In the genomic region with DNA sequence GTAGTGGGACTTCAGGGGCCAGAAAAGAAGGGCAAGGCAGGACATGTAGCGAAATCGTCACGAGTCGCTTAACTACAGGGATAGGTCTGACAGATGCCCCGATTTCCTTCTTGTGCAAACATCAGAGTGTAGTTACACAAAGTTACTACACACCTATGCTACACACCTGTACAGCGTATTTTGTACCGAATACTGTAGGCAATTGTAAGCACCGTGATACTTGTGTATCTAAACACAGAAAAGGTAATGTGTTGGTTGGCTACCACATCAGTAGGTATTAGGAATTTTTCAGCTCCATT, we compare ENCODE assay signal across 8 cellular contexts. TPM values are rescaled to one million over a fixed set of nuclear protein-coding genes. Genes with fewer than 3 reads are reported as not detected.
DNase-seq lines count a peak whose midpoint lies in the region; ATAC-seq, FAIRE-seq and TF ChIP-seq lines count a peak whose summit lies in the region.

No MANE protein-coding gene starts in this region.

- peak overlapping the region; percentile 97 to 99 for H3K18ac ChIP-seq in mesenchymal stem cell (ENCODE audit: low read depth in 1 of 2, low read length in 2 of 2)

- H2AFZ ChIP-seq in K562 (ENCODE audit: low read depth, low read length) (peak overlapping the region; percentile 99), mesenchymal stem cell (ENCODE audit: low read depth, low read length) (peak overlapping the region; percentile 85)

- TF ChIP-seq CTCF in heart right ventricle (IDR thresholded peaks at IDR 0.05) (no peak), K562 (IDR thresholded peaks at IDR 0.05 in 2 of 3, conservative IDR thresholded peaks at IDR 0.05 in 1 of 3; ENCODE audit: insufficient read depth in 2 of 3, low read depth in 1 of 3, low read length in 3 of 3) (no peak), uterus (IDR thresholded peaks at IDR 0.05) (no peak), GM20000 (IDR thresholded peaks at IDR 0.05; ENCODE audit: extremely low read depth, missing control alignments) (no peak)

- CTCF ChIA-PET in K562 (lab: Yijun Ruan, JAX; ENCODE audit: low intra/inter-chr PET ratio) = interaction anchor here (1.8 kb wide), 1 partner anchor 96 kb away, joined by 10 read pairs; no protein-coding TSS in a partner anchor

- BruUV-seq in K562 (replicated peaks; lab: Mats Ljungman, UMichigan) = TSS peak; percentile 92

- H2AK5ac ChIP-seq in mesenchymal stem cell (ENCODE audit: low read length, severe bottlenecking) = no peak overlapping the region

- H3K79me1 ChIP-seq in mesenchymal stem cell (replicated peaks; ENCODE audit: low read length, poor library complexity, severe bottlenecking) = peaks cover 10% of the 10 kb centered on the region

- in situ Hi-C loops in K562 (cut with MboI) = loop anchor here (25.0 kb wide), 1 partner anchor 265 kb away; the partner anchor contains the start of gene FAH

- H3K4me1 ChIP-seq in heart right ventricle (peaks cover 0 to 44% (median 7%) of the 10 kb centered on the region in 9 donors), K562 (replicated peaks in 1 of 2; ENCODE audit: control insufficient read depth in 2 of 2, insufficient read depth in 2 of 2, low read length in 2 of 2) (peaks cover 3 to 8% of the 10 kb centered on the region in 2 experiments), mesenchymal stem cell (ENCODE audit: control insufficient read depth, insufficient read depth, low read depth, low read length) (no peaks in the 10 kb centered on the region), uterus (no peaks in the 10 kb centered on the region)

- H3K4me3 ChIP-seq in heart right ventricle (peak overlapping the region; percentile 52 to 95 (median 79)), K562 (peak overlapping the region; percentile 69), mesenchymal stem cell (ENCODE audit: insufficient read depth in 1 of 2, low read depth in 1 of 2, low read length in 2 of 2) (peak overlapping the region; percentile 86 to 90), uterus (peak overlapping the region; percentile 55 to 63)

- no peak for DNase-seq in heart right ventricle
- DNase-seq in left ventricle myocardium superior = no peak
- no peak for DNase-seq in K562 (ENCODE audit: extremely low read depth in 1 of 4, low spot score in 3 of 4)
- DNase-seq in mesenchymal stem cell = no peak
- DNase-seq in uterus = no peak
- no peak for DNase-seq in NCI-H2107 treated with DMSO at 0.1 percent for 48 hours (lab: John Stamatoyannopoulos, UW; ENCODE audit: unreplicated experiment)
- no peak for DNase-seq in GM20000 (ENCODE audit: low spot score)

- peak overlapping the region in 1 of 2 experiments; percentile 82 for H3K14ac ChIP-seq in mesenchymal stem cell (ENCODE audit: low read length in 2 of 2)

- POLR2A ChIA-PET in K562 (lab: Yijun Ruan, JAX) = interaction anchor here (0.6 to 3.0 kb wide), 4 partner anchors 11 to 165 kb away, joined by 3 to 15 read pairs (median 7); no protein-coding TSS in a partner anchor

- no peak for ATAC-seq in heart right ventricle
- no peak for ATAC-seq in left ventricle myocardium superior
- no peak for ATAC-seq in K562
- no peak for ATAC-seq in GM21423 (IDR thresholded peaks at IDR 0.05; ENCODE audit: unreplicated experiment)

- peak overlapping the region; percentile 94 to 98 for H3K4ac ChIP-seq in mesenchymal stem cell (ENCODE audit: low read depth in 1 of 2, low read length in 2 of 2)

- H2BK120ac ChIP-seq in mesenchymal stem cell (ENCODE audit: low read depth, low read length) = peak overlapping the region; percentile 97

- H2BK12ac ChIP-seq in mesenchymal stem cell (ENCODE audit: low read length in 2 of 2) = peak overlapping the region in 1 of 2 experiments; percentile 67

- no peaks in the 10 kb centered on the region for H4K20me1 ChIP-seq in K562 (replicated peaks; ENCODE audit: control insufficient read depth, insufficient read depth, low read length)

- H3K36me3 ChIP-seq in heart right ventricle = peaks cover 0 to 8% (median 0%) of the 10 kb centered on the region in 9 donors
- peaks cover 5% of the 10 kb centered on the region; the same call in 2 of the 3 replicates for H3K36me3 ChIP-seq in K562 (ENCODE audit: control insufficient read depth, insufficient read depth, low read length)
- H3K36me3 ChIP-seq in mesenchymal stem cell (ENCODE audit: control insufficient read depth in 1 of 2, insufficient read depth in 2 of 2, low read depth in 1 of 2, low read length in 2 of 2) = no peaks in the 10 kb centered on the region
- H3K36me3 ChIP-seq in uterus = no peaks in the 10 kb centered on the region

- peak overlapping the region; percentile 96 to 100 for H3K9ac ChIP-seq in K562 (ENCODE audit: insufficient read depth in 1 of 2, low read depth in 2 of 2, low read length in 2 of 2)
- peak overlapping the region; percentile 96 for H3K9ac ChIP-seq in mesenchymal stem cell (ENCODE audit: low read length)

- no peak for TF ChIP-seq POLR2A in K562 (conservative IDR thresholded peaks at IDR 0.05)
- no peak for TF ChIP-seq POLR2A in uterus (IDR thresholded peaks at IDR 0.05)

- intact Hi-C loops in heart right ventricle (cut with DNase I) (loop anchor here in 8 of 10 donors (1.0 to 10.0 kb wide), 7 partner anchors 25 to 277 kb away; partner anchors contain the start of gene FAH (in 2 of the 8)), left ventricle myocardium superior (cut with micrococcal nuclease) (no loop called here), K562 (cut with micrococcal nuclease) (loop anchor here (2.0 to 10.0 kb wide), 3 partner anchors 95 to 257 kb away; partner anchors contain the start of genes FAH and ZFAND6), uterus (cut with DNase I; ENCODE audit: low total_unique reads) (no loop called here)

- H3K27ac ChIP-seq in heart right ventricle (peak overlapping the region; percentile 77 to 99 (median 96)), K562 (ENCODE audit: extremely low read depth, low read depth, low read length) (peak overlapping the region; percentile 93), mesenchymal stem cell (ENCODE audit: low read length, poor library complexity, severe bottlenecking) (peak overlapping the region; percentile 23), uterus (peak overlapping the region; percentile 91 to 94)

- H2BK5ac ChIP-seq in mesenchymal stem cell (ENCODE audit: low read depth, low read length, poor library complexity, severe bottlenecking) = no peak overlapping the region

- peaks cover 35% of the 10 kb centered on the region for H3K79me2 ChIP-seq in K562 (ENCODE audit: control insufficient read depth, insufficient read depth, low read length)

- no peak for TF ChIP-seq EP300 in K562 (IDR thresholded peaks at IDR 0.05; ENCODE audit: low read length)

- H3K23ac ChIP-seq in mesenchymal stem cell (ENCODE audit: low read length in 2 of 2) = no peak overlapping the region

- no peaks in the 10 kb centered on the region for H3K9me3 ChIP-seq in heart right ventricle
- no peaks in the 10 kb centered on the region for H3K9me3 ChIP-seq in K562 (replicated peaks; ENCODE audit: control insufficient read depth, insufficient read depth, low read depth, low read length)
- H3K9me3 ChIP-seq in mesenchymal stem cell (ENCODE audit: control insufficient read depth, low read length) = no peaks in the 10 kb centered on the region
- H3K9me3 ChIP-seq in uterus = no peaks in the 10 kb centered on the region

- no peak for TF ChIP-seq RAD21 in K562 (CRISPR knock-in tag; conservative IDR thresholded peaks at IDR 0.05 in 1 of 2, IDR thresholded peaks at IDR 0.05 in 1 of 2)

- peak overlapping the region; percentile 99 for H4K91ac ChIP-seq in mesenchymal stem cell (ENCODE audit: low read length)

- FAIRE-seq in K562 (lab: Jason Lieb, UNC) = no peak

- peak overlapping the region; percentile 100 for H4K8ac ChIP-seq in mesenchymal stem cell (ENCODE audit: low read length)

- peak overlapping the region; percentile 93 for H2BK15ac ChIP-seq in mesenchymal stem cell (ENCODE audit: low read depth, poor library complexity, severe bottlenecking)

- WGBS in heart right ventricle, 2 donors = 25 to 27% methylated on average over 8 of the region's 8 CpGs
- 5% methylated on average over 8 of the region's 8 CpGs for WGBS in K562 (ENCODE audit: insufficient coverage, low coverage, missing lambda C conversion rate)
- WGBS in mesenchymal stem cell = 34% methylated on average over 6 of the region's 8 CpGs

- H3K4me2 ChIP-seq in K562 (ENCODE audit: insufficient read depth, low read length) (peak overlapping the region; percentile 86), mesenchymal stem cell (ENCODE audit: low read length, poor library complexity, severe bottlenecking) (peak overlapping the region; percentile 87)

- H3K27me3 ChIP-seq in heart right ventricle (no peaks in the 10 kb centered on the region), K562 (ENCODE audit: control insufficient read depth in 2 of 2, insufficient read depth in 2 of 2, low read length in 2 of 2) (no peaks in the 10 kb centered on the region), mesenchymal stem cell (ENCODE audit: control insufficient read depth in 1 of 2, insufficient read depth in 1 of 2, low read length in 2 of 2) (no peaks in the 10 kb centered on the region), uterus (no peaks in the 10 kb centered on the region)

- H3K9me1 ChIP-seq in K562 (ENCODE audit: control insufficient read depth, insufficient read depth, low read length) = no peaks in the 10 kb centered on the region

RNA-seq across cellular contexts. Expression of gene MTHFS, which starts 0.5 kb away (rescaled TPM):
- total RNA-seq in heart right ventricle = 10 to 100 TPM; 10.1 to 25.6 (median 19.3) TPM
- 10 to 100 TPM; 37.5 to 38.5 TPM for polyA plus RNA-seq in heart right ventricle
- 16.1 TPM for total RNA-seq in left ventricle myocardium superior
- 20.4 and 22.1 TPM in 2 replicates for total RNA-seq in K562 (2011; cell fraction: chromatin; rRNA removed; ENCODE audit: low replicate concordance)
- total RNA-seq in K562 (2011; cell fraction: nucleolus; rRNA removed) = 16.0 and 20.5 TPM in 2 replicates
- total RNA-seq in K562 (2011; cell fraction: nucleoplasm; rRNA removed) = 15.7 and 21.0 TPM in 2 replicates
- total RNA-seq in K562 (2014; rRNA removed) = 31.2 and 32.9 TPM in 2 replicates
- 36.8 and 43.6 TPM in 2 replicates for total RNA-seq in K562 (2014; rRNA removed; fragmentation: Illumina TruSeq; extraction: Trizol)
- 42.9 and 44.1 TPM in 2 replicates for total RNA-seq in K562 (2015; rRNA removed; fragmentation: Illumina TruSeq; extraction: Trizol)
- 41.7 and 45.1 TPM in 2 replicates for total RNA-seq in K562 (2021)
- polyA plus RNA-seq in K562 (2011; rRNA removed) = 56.7 and 72.8 TPM in 2 replicates
- 40.7 and 46.8 TPM in 2 replicates for polyA plus RNA-seq in K562 (2011; cell fraction: cytosol; rRNA removed)
- 11.4 and 17.9 TPM in 2 replicates for polyA plus RNA-seq in K562 (2011; cell fraction: nucleus; rRNA removed)
- 57.3 and 76.8 TPM in 2 replicates for polyA plus RNA-seq in K562 (2012)
- polyA plus RNA-seq in K562 (2014; fragmentation: Illumina TruSeq; extraction: Trizol) = 39.6 and 52.6 TPM in 2 replicates
- polyA plus RNA-seq in K562 (2014; fragmentation: Nextera tagmentation; extraction: Ambion mirVana) = 10 to 100 TPM; 17.8 to 23.6 TPM
- 79.3 and 86.3 TPM in 2 replicates for polyA plus RNA-seq in K562 (2014; rRNA removed)
- 23.4 and 27.9 TPM in 2 replicates for polyA minus RNA-seq in K562 (2011; rRNA and poly(A)+ RNA removed)
- polyA minus RNA-seq in K562 (2011; cell fraction: cytosol; rRNA and poly(A)+ RNA removed) = 14.5 and 21.0 TPM in 2 replicates
- 12.8 and 16.1 TPM in 2 replicates for polyA minus RNA-seq in K562 (2011; cell fraction: nucleus; rRNA and poly(A)+ RNA removed)
- 7.6 TPM for polyA plus RNA-seq in mesenchymal stem cell (2013, experiment 1 of 2)
- 7.9 TPM for polyA plus RNA-seq in mesenchymal stem cell (2013, experiment 2 of 2)
- 10 to 100 TPM in 1 of 4 donors, 1 to 10 TPM in 2, not detected in 1; 1.5 to 22.4 (median 7.4) TPM for total RNA-seq in uterus

Comparison
In these comparisons a context has a peak if more than half of its experiments do, and no peak if none do; other contexts are left out.
1. intact Hi-C loops: an anchor here in heart right ventricle (1.0 to 10.0 kb wide) and K562 (2.0 to 10.0 kb wide); none called in left ventricle myocardium superior and uterus.
2. H3K27ac ChIP-seq: peak in every context shown above with its lines; median percentile 96 in heart right ventricle; 93 in K562; 92 in uterus; 23 in mesenchymal stem cell.